ENCODE assay signal across 11 cellular contexts in genomic region chr7:159263430-159263829, GRCh38.
"Had no signal": no experiment of that assay in that cellular context is flagged by ENCODE, and none has a peak within 500 bp of the region (broad histone marks: within the 10 kb centered on the region; RNA-seq: fewer than 3 reads in every experiment).

No MANE protein-coding gene starts in this region.

- H3K27ac ChIP-seq: GM23248 had no signal

- H3K9ac ChIP-seq: GM23248 had no signal

- H3K4me3 ChIP-seq: GM23248, GM23338, HAP-1 had no signal

- H3K4me1 ChIP-seq: HAP-1 had no signal

- H3K4me2 ChIP-seq: GM23338 had no signal

- H3K27ac Mint-ChIP-seq: GM23338, H9, HFFc6 had no signal

- H3K9me3 ChIP-seq: HAP-1 had no signal

- DNase-seq: GM23248, GOT3, H7, H9, HCEC 1CT, HFFc6 had no signal

- FAIRE-seq: H1, H54 had no signal

- H3K4me3 Mint-ChIP-seq: GM23338, H9 had no signal

- H3K36me3 ChIP-seq: HAP-1 had no signal

- H2AFZ ChIP-seq: GM23248, GM23338 had no signal

- H3K4me1 Mint-ChIP-seq: GM23338, H9 had no signal

- ATAC-seq: GM23338, HCT116 had no signal
